In genomic region chr15:52438047-52438446, GRCh38 we compare ENCODE assay signal across 12 cellular contexts.
DNase-seq lines count a peak whose midpoint lies in the region; ATAC-seq, FAIRE-seq and TF ChIP-seq lines count a peak whose summit lies in the region.
"Had no signal": no experiment of that assay in that cellular context is flagged by ENCODE, and none has a peak within 500 bp of the region (broad histone marks: within the 10 kb centered on the region; RNA-seq: fewer than 3 reads in every experiment).

No MANE protein-coding gene starts in this region.

- TF ChIP-seq CTCF in NB4 (IDR thresholded peaks at IDR 0.05; ENCODE audit: low read depth, low read length) (no peak), bronchial epithelial cell (IDR thresholded peaks at IDR 0.05; ENCODE audit: insufficient read depth, low read length, severe bottlenecking) (no peak), right lobe of liver (IDR thresholded peaks at IDR 0.05) (no peak)

- H3K27me3 ChIP-seq in bronchial epithelial cell (ENCODE audit: control insufficient read depth, insufficient read depth, low read length) (no peaks in the 10 kb centered on the region), right lobe of liver (no peaks in the 10 kb centered on the region)

- ATAC-seq in right lobe of liver = peak in 3 of 4 donors; percentile 19 to 50 (median 50)
- ATAC-seq in GM19452 (IDR thresholded peaks at IDR 0.05; ENCODE audit: unreplicated experiment) = no peak
- ATAC-seq: stimulated activated naive CD8-positive, alpha-beta T cell treated with anti-CD3 and anti-CD28 coated beads, Interleukin-15, Interleukin-2, amounts not matched to agents 100 U/mL and 50 U/mL, for 24 hours had no signal

- DNase-seq in Daoy (ENCODE audit: low read depth) (peak; percentile 83), NB4 (ENCODE audit: low read depth) (peak; percentile 77), bronchial epithelial cell (ENCODE audit: low read depth) (peak; percentile 84), right lobe of liver (no peak), OCI-M2 (lab: John Stamatoyannopoulos, UW; ENCODE audit: unreplicated experiment) (no peak), GM19238 (ENCODE audit: insufficient read length, low spot score) (no peak)
- no peak for DNase-seq in activated CD4-positive, alpha-beta T cell treated with anti-CD3 and anti-CD28 coated beads, Interleukin-2, amount 50 U/mL, for 4 hours
- DNase-seq: mesenchymal stem cell; SHP77 treated with DMSO at 0.1 percent for 48 hours; stimulated activated naive CD8-positive, alpha-beta T cell treated with anti-CD3 and anti-CD28 coated beads, Interleukin-15, Interleukin-2, amounts not matched to agents 100 U/mL and 50 U/mL, for 24 hours had no signal

- H3K36me3 ChIP-seq in bronchial epithelial cell (ENCODE audit: control insufficient read depth, insufficient read depth, low read length) (no peaks in the 10 kb centered on the region), right lobe of liver (no peaks in the 10 kb centered on the region)

- FAIRE-seq in bronchial epithelial cell (lab: Jason Lieb, UNC) = peak; percentile 23
- FAIRE-seq: GM18507 had no signal

- no peak overlapping the region for H3K27ac ChIP-seq in right lobe of liver

- no peak for TF ChIP-seq POLR2A in NB4 (IDR thresholded peaks at IDR 0.05; ENCODE audit: extremely low read depth, insufficient read length)
- no peak for TF ChIP-seq POLR2A in right lobe of liver (IDR thresholded peaks at IDR 0.05)

- H3K9me3 ChIP-seq in right lobe of liver = no peaks in the 10 kb centered on the region

- no peaks in the 10 kb centered on the region for H3K4me1 ChIP-seq in right lobe of liver

- intact Hi-C loops in right lobe of liver (cut with DNase I) = no loop called here

- H3K4me3 ChIP-seq in NB4 (ENCODE audit: low read depth, low read length) (no peak overlapping the region), bronchial epithelial cell (ENCODE audit: low read depth, low read length) (no peak overlapping the region), right lobe of liver (no peak overlapping the region)

- 32% methylated on average over 4 of the region's 4 CpGs for WGBS in right lobe of liver (ENCODE audit: insufficient coverage, low coverage, low lambda C conversion rate, missing lambda C conversion rate)

Comparison
In these comparisons a context has a peak if more than half of its experiments do, and no peak if none do; other contexts are left out.
1. DNase-seq: peak in Daoy (single experiment), NB4 (single experiment) and bronchial epithelial cell (single experiment); none in right lobe of liver (0 of 3), activated CD4-positive, alpha-beta T cell treated with anti-CD3 and anti-CD28 coated beads, Interleukin-2, amount 50 U/mL, for 4 hours (0 of 2), OCI-M2 (single experiment) and GM19238 (single experiment).